8 cellular contexts compared by ENCODE assay signal in genomic region chr21:41419921-41420862, GRCh38. TPM values are rescaled to one million over a fixed set of nuclear protein-coding genes. Genes with fewer than 3 reads are reported as not detected.
A peak's percentile ranks its signal among the peaks of the same experiment; 100 is the strongest.
DNase-seq lines count a peak whose midpoint lies in the region; ATAC-seq and TF ChIP-seq lines count a peak whose summit lies in the region.

No MANE protein-coding gene starts in this region.

- peak overlapping the region; percentile 69 for H3K27ac ChIP-seq in fibroblast of lung (ENCODE audit: insufficient read depth, low read length)

- H3K4me1 ChIP-seq in fibroblast of lung (ENCODE audit: control insufficient read depth, extremely low read depth, insufficient read depth, low read length): no peaks in the 10 kb centered on the region

- H3K36me3 Mint-ChIP-seq in activated T-helper 17 cell treated with anti-CD3 and anti-CD28 coated beads, Interleukin-2, amount 50 U/mL, for 72 hours (ENCODE audit: low read depth): no peaks in the 10 kb centered on the region

- no peaks in the 10 kb centered on the region for H3K9me3 ChIP-seq in fibroblast of lung (ENCODE audit: control insufficient read depth, insufficient read depth, low read depth, low read length)

- ATAC-seq in GM18909 (IDR thresholded peaks at IDR 0.05; ENCODE audit: poor library complexity, unreplicated experiment) (peak; percentile 87), HG03521 (IDR thresholded peaks at IDR 0.05; ENCODE audit: unreplicated experiment) (peak; percentile 70)
- ATAC-seq in activated T-helper 17 cell treated with anti-CD3 and anti-CD28 coated beads, Interleukin-2, amount 50 U/mL, for 72 hours (replicated peaks): peak; percentile 75
- peak; percentile 80 for ATAC-seq in stimulated activated naive CD8-positive, alpha-beta T cell treated with anti-CD3 and anti-CD28 coated beads, Interleukin-15, Interleukin-2, amounts not matched to agents 100 U/mL and 50 U/mL, for 24 hours

- peak overlapping the region; percentile 90 for H3K4me2 ChIP-seq in fibroblast of lung (ENCODE audit: extremely low read depth, insufficient read depth, low read length)

- no peaks in the 10 kb centered on the region for H4K20me1 ChIP-seq in fibroblast of lung (ENCODE audit: control insufficient read depth, extremely low read depth, insufficient read depth, low read length)

- peak; percentile 87 for DNase-seq in AG08395 (ENCODE audit: low spot score)
- DNase-seq in OCI-M1 (lab: John Stamatoyannopoulos, UW): peak; percentile 93
- DNase-seq in fibroblast of lung (ENCODE audit: low read depth in 2 of 2): peak; percentile 88 to 89
- DNase-seq in myocyte (ENCODE audit: low read depth): peak; percentile 83
- DNase-seq in stimulated activated naive CD8-positive, alpha-beta T cell treated with anti-CD3 and anti-CD28 coated beads, Interleukin-15, Interleukin-2, amounts not matched to agents 100 U/mL and 50 U/mL, for 24 hours: peak; percentile 55

- peak overlapping the region; percentile 77 for H2AFZ ChIP-seq in fibroblast of lung (ENCODE audit: low read length)

- H3K36me3 ChIP-seq in fibroblast of lung (ENCODE audit: control insufficient read depth, insufficient read depth, low read length): no peaks in the 10 kb centered on the region

- H3K27me3 ChIP-seq in fibroblast of lung (ENCODE audit: control insufficient read depth, insufficient read depth, low read length): no peaks in the 10 kb centered on the region

- no peaks in the 10 kb centered on the region for H3K79me2 ChIP-seq in fibroblast of lung (ENCODE audit: control insufficient read depth, insufficient read depth, low read length)

- H3K4me3 Mint-ChIP-seq in activated T-helper 17 cell treated with anti-CD3 and anti-CD28 coated beads, Interleukin-2, amount 50 U/mL, for 72 hours: peak overlapping the region; percentile 84

- TF ChIP-seq CTCF in fibroblast of lung (conservative IDR thresholded peaks at IDR 0.05 in 1 of 2, IDR thresholded peaks at IDR 0.05 in 1 of 2; ENCODE audit: low read depth in 1 of 2, low read length in 2 of 2): no peak

- H3K27me3 Mint-ChIP-seq in activated T-helper 17 cell treated with anti-CD3 and anti-CD28 coated beads, Interleukin-2, amount 50 U/mL, for 72 hours: no peaks in the 10 kb centered on the region

- H3K9me3 Mint-ChIP-seq in activated T-helper 17 cell treated with anti-CD3 and anti-CD28 coated beads, Interleukin-2, amount 50 U/mL, for 72 hours: no peaks in the 10 kb centered on the region

- H3K27ac Mint-ChIP-seq in activated T-helper 17 cell treated with anti-CD3 and anti-CD28 coated beads, Interleukin-2, amount 50 U/mL, for 72 hours: peak overlapping the region; percentile 72

- H3K4me1 Mint-ChIP-seq in activated T-helper 17 cell treated with anti-CD3 and anti-CD28 coated beads, Interleukin-2, amount 50 U/mL, for 72 hours: peaks cover 9% of the 10 kb centered on the region

- H3K4me3 ChIP-seq in fibroblast of lung (replicated peaks in 1 of 4; ENCODE audit: control extremely low read depth in 1 of 4, insufficient read depth in 1 of 4, low read depth in 3 of 4, low read length in 4 of 4): peak overlapping the region; percentile 48 to 67 (median 62)

- H3K9ac ChIP-seq in fibroblast of lung (ENCODE audit: insufficient read depth, low read length): peak overlapping the region; percentile 84

RNA-seq across cellular contexts. Expression of gene MX1, which starts 5.8 kb away (rescaled TPM):
- 10 to 100 TPM; 14.2 to 32.5 TPM for total RNA-seq in activated T-helper 17 cell treated with anti-CD3 and anti-CD28 coated beads, Interleukin-2, amount 50 U/mL, for 72 hours
- total RNA-seq in fibroblast of lung: 17.5 and 35.7 TPM in 2 replicates
- polyA plus RNA-seq in fibroblast of lung: 1.6 and 10.3 TPM in 2 replicates
- polyA plus RNA-seq in fibroblast of lung (2012): 1.3 and 9.5 TPM in 2 replicates
- 2.6 and 19.2 TPM in 2 replicates for polyA minus RNA-seq in fibroblast of lung (ENCODE audit: low replicate concordance)
- 14.0 and 22.6 TPM in 2 replicates for total RNA-seq in myocyte
- 3.3 TPM for polyA plus RNA-seq in myocyte (2012)

RNA-seq across cellular contexts. Expression of gene MX2, which starts 58.4 kb away (rescaled TPM):
- total RNA-seq in activated T-helper 17 cell treated with anti-CD3 and anti-CD28 coated beads, Interleukin-2, amount 50 U/mL, for 72 hours: 10 to 100 TPM; 13.0 to 59.1 TPM
- total RNA-seq in fibroblast of lung: 3.6 and 5.4 TPM in 2 replicates
- 0.45 and 2.0 TPM in 2 replicates for polyA plus RNA-seq in fibroblast of lung
- polyA plus RNA-seq in fibroblast of lung (2012): 0.47 and 1.6 TPM in 2 replicates
- 0.44 and 4.3 TPM in 2 replicates for polyA minus RNA-seq in fibroblast of lung (ENCODE audit: low replicate concordance)
- 0.57 and 0.91 TPM in 2 replicates for total RNA-seq in myocyte
- 0.15 TPM for polyA plus RNA-seq in myocyte (2012)

Comparison
In these comparisons a context has a peak if more than half of its experiments do, and no peak if none do; other contexts are left out.
1. Peak in every context shown above with its lines: DNase-seq, ATAC-seq, H3K4me3 ChIP-seq and H3K27ac ChIP-seq.